ENCODE assay signal across 22 cellular contexts in the genomic region with DNA sequence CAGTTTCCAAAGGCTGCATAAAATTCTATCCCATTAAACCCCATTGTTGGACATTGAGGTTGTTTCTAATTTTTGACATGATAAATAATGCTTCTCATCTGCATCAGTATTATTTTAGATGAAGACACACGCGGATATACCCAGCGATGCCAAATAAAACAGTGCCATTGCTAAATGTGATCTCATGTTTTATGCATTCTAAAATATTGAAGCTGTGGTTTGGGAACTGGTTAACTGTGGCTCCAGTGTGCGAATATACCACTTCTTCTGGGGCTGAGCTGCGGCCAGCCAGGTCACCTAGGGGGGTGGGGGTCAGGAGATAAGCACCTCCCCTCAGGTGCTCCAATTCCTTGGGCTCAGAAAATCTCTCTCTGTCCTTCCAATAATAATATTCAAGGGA.
"Had no signal": no experiment of that assay in that cellular context is flagged by ENCODE, and none has a peak within 500 bp of the region (broad histone marks: within the 10 kb centered on the region; RNA-seq: fewer than 3 reads in every experiment).

No MANE protein-coding gene starts in this region.

- H3K4me3 Mint-ChIP-seq: naive thymus-derived CD4-positive, alpha-beta T cell; stimulated activated memory B cell treated with anti-CD40 and anti-IgM and Interleukin-4, amounts not matched to agents 10 μg/mL and 1 μg/mL and 100 μg/mL, for 72 hours; stimulated activated naive CD8-positive, alpha-beta T cell treated with anti-CD3 and anti-CD28 coated beads, Interleukin-15, Interleukin-2, amounts not matched to agents 100 ng/mL and 50 ng/mL, for 24 hours had no signal

- H3K9me3 ChIP-seq: esophagus muscularis mucosa, heart left ventricle, psoas muscle, right lobe of liver, spleen, tibial artery, upper lobe of right lung, vagina had no signal

- H3K27ac ChIP-seq: epithelial cell of prostate, esophagus muscularis mucosa, foreskin keratinocyte, heart left ventricle, psoas muscle, right lobe of liver, spleen, tibial artery, upper lobe of right lung, vagina had no signal

- ATAC-seq: foreskin keratinocyte; heart left ventricle; naive thymus-derived CD4-positive, alpha-beta T cell; psoas muscle; right lobe of liver; stimulated activated memory B cell treated with anti-CD40 and anti-IgM and Interleukin-4, amounts not matched to agents 10 μg/mL and 1 μg/mL and 100 μg/mL, for 72 hours; upper lobe of right lung had no signal

- DNase-seq: effector memory CD4-positive, alpha-beta T cell; foreskin keratinocyte; heart left ventricle; hippocampal formation; kidney glomerular epithelial cell; mesendoderm; naive thymus-derived CD4-positive, alpha-beta T cell; nephron progenitor cell; psoas muscle; retina; right lobe of liver; spleen; stimulated activated CD4-positive, alpha-beta T cell treated with anti-CD3 and anti-CD28 coated beads, Interleukin-15, amount 100 ng/mL, for 24 hours; stimulated activated CD4-positive, alpha-beta T cell treated with anti-CD3 and anti-CD28 coated beads, Interleukin-1b, Interleukin-23, amount 100 ng/mL, for 48 hours; stimulated activated CD4-positive, alpha-beta T cell treated with anti-CD3 and anti-CD28 coated beads, Interleukin-4, amount 100 ng/mL, for 24 hours; tibial artery; upper lobe of right lung had no signal

- H3K4me1 ChIP-seq: foreskin keratinocyte, psoas muscle, right lobe of liver, upper lobe of right lung had no signal

- H3K36me3 Mint-ChIP-seq: naive thymus-derived CD4-positive, alpha-beta T cell; stimulated activated memory B cell treated with anti-CD40 and anti-IgM and Interleukin-4, amounts not matched to agents 10 μg/mL and 1 μg/mL and 100 μg/mL, for 72 hours had no signal

- H3K4me3 ChIP-seq: esophagus muscularis mucosa, heart left ventricle, psoas muscle, right lobe of liver, spleen, tibial artery, upper lobe of right lung, vagina had no signal

- H3K9me3 Mint-ChIP-seq: nephron progenitor cell; stimulated activated memory B cell treated with anti-CD40 and anti-IgM and Interleukin-4, amounts not matched to agents 10 μg/mL and 1 μg/mL and 100 μg/mL, for 72 hours; stimulated activated naive CD8-positive, alpha-beta T cell treated with anti-CD3 and anti-CD28 coated beads, Interleukin-15, Interleukin-2, amounts not matched to agents 100 ng/mL and 50 ng/mL, for 24 hours had no signal

- H3K36me3 ChIP-seq: esophagus muscularis mucosa, heart left ventricle, right lobe of liver, spleen, tibial artery, upper lobe of right lung, vagina had no signal

- H3K27me3 ChIP-seq: esophagus muscularis mucosa, right lobe of liver, tibial artery, upper lobe of right lung, vagina had no signal

- H3K27ac Mint-ChIP-seq: naive thymus-derived CD4-positive, alpha-beta T cell; stimulated activated memory B cell treated with anti-CD40 and anti-IgM and Interleukin-4, amounts not matched to agents 10 μg/mL and 1 μg/mL and 100 μg/mL, for 72 hours; stimulated activated naive CD8-positive, alpha-beta T cell treated with anti-CD3 and anti-CD28 coated beads, Interleukin-15, Interleukin-2, amounts not matched to agents 100 ng/mL and 50 ng/mL, for 24 hours had no signal
